Comparison of ENCODE assay signal across 6 cellular contexts in genomic region chr1:208053661-208054060, GRCh38.
"Had no signal": no experiment of that assay in that cellular context is flagged by ENCODE, and none has a peak within 500 bp of the region (broad histone marks: within the 10 kb centered on the region; RNA-seq: fewer than 3 reads in every experiment).

No MANE protein-coding gene starts in this region.

- H3K4me3 Mint-ChIP-seq: GM23338, H9 had no signal

- H3K9me3 Mint-ChIP-seq: GM23338, H9 had no signal

- H3K4me3 ChIP-seq: GM23338, K562 had no signal

- H3K27ac Mint-ChIP-seq: GM23338, H9 had no signal

- DNase-seq: H9, HCEC 1CT, IMR-90, KG1 had no signal

- ATAC-seq: GM23338, K562 had no signal
